17 cellular contexts compared by ENCODE assay signal in the genomic region with DNA sequence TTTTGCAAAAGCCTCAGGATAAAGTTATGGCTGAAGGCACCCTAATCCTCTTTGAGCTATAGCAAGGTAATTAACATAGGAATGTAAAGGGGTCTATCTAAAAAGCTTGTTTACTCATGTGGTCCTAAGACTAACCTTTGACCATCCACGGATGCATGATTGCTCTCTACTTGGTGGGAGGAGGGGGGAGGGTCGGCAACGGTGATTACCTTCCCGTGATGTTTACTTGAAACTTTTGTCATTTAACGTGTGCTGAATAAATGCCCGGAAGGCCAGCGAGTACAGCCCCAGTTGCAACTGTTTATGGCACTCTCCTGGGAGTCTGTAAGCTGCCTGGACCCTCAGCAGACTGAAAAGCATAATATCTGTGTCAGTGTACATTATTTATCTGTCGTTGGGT.
A peak's percentile ranks its signal among the peaks of the same experiment; 100 is the strongest.
DNase-seq lines count a peak whose midpoint lies in the region; ATAC-seq and TF ChIP-seq lines count a peak whose summit lies in the region.
"Had no signal": no experiment of that assay in that cellular context is flagged by ENCODE, and none has a peak within 500 bp of the region (broad histone marks: within the 10 kb centered on the region; RNA-seq: fewer than 3 reads in every experiment).

No MANE protein-coding gene starts in this region.

- H3K9me3 Mint-ChIP-seq in Caco-2 (ENCODE audit: unreplicated experiment) (no peaks in the 10 kb centered on the region), neural progenitor cell (no peaks in the 10 kb centered on the region)
- no peaks in the 10 kb centered on the region for H3K9me3 Mint-ChIP-seq in activated CD8-positive, alpha-beta memory T cell treated with anti-CD3 and anti-CD28 coated beads, Interleukin-2, amount 10 ng/mL, durations not matched to agents 7 days and 5 days (ENCODE audit: low read depth)
- H3K9me3 Mint-ChIP-seq: H9 had no signal

- H3K36me3 ChIP-seq in Caco-2 (ENCODE audit: control insufficient read depth, insufficient read depth, low read length) (no peaks in the 10 kb centered on the region; the same call in 1 of the 2 replicates), hepatocyte (replicated peaks; ENCODE audit: insufficient read depth, low read depth) (no peaks in the 10 kb centered on the region), neural progenitor cell (no peaks in the 10 kb centered on the region), upper lobe of left lung (no peaks in the 10 kb centered on the region)

- H3K36me3 Mint-ChIP-seq in Caco-2 (ENCODE audit: insufficient read depth, unreplicated experiment) = peaks cover 9% of the 10 kb centered on the region
- H3K36me3 Mint-ChIP-seq in neural progenitor cell = no peaks in the 10 kb centered on the region
- no peaks in the 10 kb centered on the region for H3K36me3 Mint-ChIP-seq in activated CD8-positive, alpha-beta memory T cell treated with anti-CD3 and anti-CD28 coated beads, Interleukin-2, amount 10 ng/mL, durations not matched to agents 7 days and 5 days

- H3K4me1 Mint-ChIP-seq in Caco-2 (ENCODE audit: low read depth, unreplicated experiment) = peaks cover 23% of the 10 kb centered on the region
- peaks cover 29% of the 10 kb centered on the region for H3K4me1 Mint-ChIP-seq in neural progenitor cell
- H3K4me1 Mint-ChIP-seq in activated CD8-positive, alpha-beta memory T cell treated with anti-CD3 and anti-CD28 coated beads, Interleukin-2, amount 10 ng/mL, durations not matched to agents 7 days and 5 days = no peaks in the 10 kb centered on the region

- H3K4me3 ChIP-seq in Caco-2 (ENCODE audit: low read depth, low read length) = no peak overlapping the region
- no peak overlapping the region for H3K4me3 ChIP-seq in hepatocyte
- H3K4me3 ChIP-seq in neural progenitor cell = no peak overlapping the region
- no peak overlapping the region for H3K4me3 ChIP-seq in upper lobe of left lung

- ATAC-seq in upper lobe of left lung (ENCODE audit: low FRiP score in 2 of 2) = no peak
- no peak for ATAC-seq in activated CD8-positive, alpha-beta memory T cell treated with anti-CD3 and anti-CD28 coated beads, Interleukin-2, amount 10 ng/mL, durations not matched to agents 7 days and 5 days
- ATAC-seq: Right ventricle myocardium inferior had no signal

- H3K9me2 ChIP-seq in hepatocyte (replicated peaks; ENCODE audit: insufficient read depth) = no peaks in the 10 kb centered on the region

- H3K4me3 Mint-ChIP-seq in Caco-2 (ENCODE audit: unreplicated experiment) = peak overlapping the region; percentile 46
- H3K4me3 Mint-ChIP-seq in neural progenitor cell = no peak overlapping the region
- H3K4me3 Mint-ChIP-seq in activated CD8-positive, alpha-beta memory T cell treated with anti-CD3 and anti-CD28 coated beads, Interleukin-2, amount 10 ng/mL, durations not matched to agents 7 days and 5 days = no peak overlapping the region
- H3K4me3 Mint-ChIP-seq: B cell had no signal

- H3K79me2 ChIP-seq in hepatocyte = no peaks in the 10 kb centered on the region
- H3K79me2 ChIP-seq in neural progenitor cell (ENCODE audit: low read depth) = no peaks in the 10 kb centered on the region

- no peak overlapping the region for H2AFZ ChIP-seq in hepatocyte
- H2AFZ ChIP-seq in neural progenitor cell (replicated peaks) = no peak overlapping the region

- H3K9ac ChIP-seq in neural progenitor cell = no peak overlapping the region

- H3K9me3 ChIP-seq in Caco-2 (no peaks in the 10 kb centered on the region), hepatocyte (ENCODE audit: low read depth) (no peaks in the 10 kb centered on the region), neural progenitor cell (ENCODE audit: low read depth) (no peaks in the 10 kb centered on the region), upper lobe of left lung (no peaks in the 10 kb centered on the region)

- 19% methylated on average over 8 of the region's 8 CpGs for WGBS in hepatocyte (ENCODE audit: low lambda C conversion rate, missing lambda C conversion rate)
- WGBS in upper lobe of left lung, 2 donors = 71 to 81% methylated on average over 8 of the region's 8 CpGs

- H3K27ac Mint-ChIP-seq in Caco-2 (ENCODE audit: unreplicated experiment) (no peak overlapping the region), neural progenitor cell (no peak overlapping the region)
- no peak overlapping the region for H3K27ac Mint-ChIP-seq in activated CD8-positive, alpha-beta memory T cell treated with anti-CD3 and anti-CD28 coated beads, Interleukin-2, amount 10 ng/mL, durations not matched to agents 7 days and 5 days
- H3K27ac Mint-ChIP-seq: B cell had no signal

- H3K4me2 ChIP-seq in hepatocyte (peak overlapping the region; percentile 58), neural progenitor cell (peak overlapping the region; percentile 58)

- no peak for TF ChIP-seq POLR2A in upper lobe of left lung (IDR thresholded peaks at IDR 0.05)

- intact Hi-C loops in Caco-2 (cut with micrococcal nuclease; ENCODE audit: unreplicated experiment) = no loop called here

- peaks cover 23% of the 10 kb centered on the region; the same call in 1 of the 2 replicates for H3K4me1 ChIP-seq in Caco-2
- peaks cover 29% of the 10 kb centered on the region for H3K4me1 ChIP-seq in hepatocyte (ENCODE audit: insufficient read depth)
- peaks cover 45% of the 10 kb centered on the region for H3K4me1 ChIP-seq in neural progenitor cell
- H3K4me1 ChIP-seq in upper lobe of left lung = peaks cover 0 to 12% (median 4%) of the 10 kb centered on the region in 4 donors

- TF ChIP-seq CTCF in Caco-2 (IDR thresholded peaks at IDR 0.05; ENCODE audit: insufficient read depth in 1 of 2, low read depth in 1 of 2, low read length in 1 of 2, severe bottlenecking in 1 of 2, unreplicated experiment in 1 of 2) (no peak), hepatocyte (IDR thresholded peaks at IDR 0.05; ENCODE audit: poor library complexity) (no peak), neural progenitor cell (IDR thresholded peaks at IDR 0.05) (no peak), upper lobe of left lung (IDR thresholded peaks at IDR 0.05) (no peak)

- CTCF ChIA-PET in Caco-2 (lab: Charles Lee) = no interaction called here
- CTCF ChIA-PET in activated CD8-positive, alpha-beta memory T cell treated with anti-CD3 and anti-CD28 coated beads, Interleukin-2, amount 10 ng/mL, durations not matched to agents 7 days and 5 days (lab: Charles Lee) = no interaction called here

- DNase-seq in Caco-2 (peak; percentile 43 to 67), NCI-H69 (lab: John Stamatoyannopoulos, UW) (peak; percentile 59), hepatocyte (ENCODE audit: low spot score) (peak; percentile 25), neural progenitor cell (ENCODE audit: low spot score) (peak; percentile 38), upper lobe of left lung (no peak), EL (no peak)
- no peak for DNase-seq in activated CD8-positive, alpha-beta memory T cell treated with anti-CD3 and anti-CD28 coated beads, Interleukin-2, amount 10 ng/mL, durations not matched to agents 7 days and 5 days
- DNase-seq: DMS 273 treated with DMSO at 0.1 percent for 48 hours; DND-41; GDM1; H9; NCI-H1105 treated with DMSO at 0.1 percent for 48 hours; NCI-H1694 treated with DMSO at 0.1 percent for 48 hours; NCI-H524; NK-92 treated with Interleukin-12 subunit alpha and Interleukin-12 subunit beta, amount 100 ng/mL, for 24 hours had no signal

- no peak for TF ChIP-seq EP300 in upper lobe of left lung (IDR thresholded peaks at IDR 0.05)

- no peaks in the 10 kb centered on the region for H3F3A ChIP-seq in neural progenitor cell (ENCODE audit: low read depth)

- POLR2A ChIA-PET in Caco-2 (lab: Charles Lee) = no interaction called here

- H3K27me3 ChIP-seq in Caco-2 (replicated peaks; ENCODE audit: control insufficient read depth, insufficient read depth, low read length) (no peaks in the 10 kb centered on the region), hepatocyte (no peaks in the 10 kb centered on the region), neural progenitor cell (no peaks in the 10 kb centered on the region), upper lobe of left lung (no peaks in the 10 kb centered on the region)

- H3K27me3 Mint-ChIP-seq in Caco-2 (ENCODE audit: insufficient read depth, unreplicated experiment) (no peaks in the 10 kb centered on the region), neural progenitor cell (ENCODE audit: insufficient read depth, low read depth) (no peaks in the 10 kb centered on the region)
- no peaks in the 10 kb centered on the region for H3K27me3 Mint-ChIP-seq in activated CD8-positive, alpha-beta memory T cell treated with anti-CD3 and anti-CD28 coated beads, Interleukin-2, amount 10 ng/mL, durations not matched to agents 7 days and 5 days
- H3K27me3 Mint-ChIP-seq: B cell had no signal

- H3K27ac ChIP-seq in hepatocyte (peak overlapping the region; percentile 50), neural progenitor cell (no peak overlapping the region), upper lobe of left lung (no peak overlapping the region)

- no TSS peak for BruUV-seq in Caco-2 (replicated peaks; lab: Mats Ljungman, UMichigan)

- H4K20me1 ChIP-seq in hepatocyte (ENCODE audit: insufficient read depth, poor library complexity, severe bottlenecking) (no peaks in the 10 kb centered on the region), neural progenitor cell (ENCODE audit: low read depth) (no peaks in the 10 kb centered on the region)

Comparison
In these comparisons a context has a peak if more than half of its experiments do, and no peak if none do; other contexts are left out.
1. DNase-seq: peak in Caco-2 (2 of 2), NCI-H69 (single experiment), hepatocyte (single experiment) and neural progenitor cell (single experiment); none in upper lobe of left lung (0 of 2), activated CD8-positive, alpha-beta memory T cell treated with anti-CD3 and anti-CD28 coated beads, Interleukin-2, amount 10 ng/mL, durations not matched to agents 7 days and 5 days (single experiment) and EL (single experiment).